ENCODE assay signal across 8 cellular contexts in the genomic region with DNA sequence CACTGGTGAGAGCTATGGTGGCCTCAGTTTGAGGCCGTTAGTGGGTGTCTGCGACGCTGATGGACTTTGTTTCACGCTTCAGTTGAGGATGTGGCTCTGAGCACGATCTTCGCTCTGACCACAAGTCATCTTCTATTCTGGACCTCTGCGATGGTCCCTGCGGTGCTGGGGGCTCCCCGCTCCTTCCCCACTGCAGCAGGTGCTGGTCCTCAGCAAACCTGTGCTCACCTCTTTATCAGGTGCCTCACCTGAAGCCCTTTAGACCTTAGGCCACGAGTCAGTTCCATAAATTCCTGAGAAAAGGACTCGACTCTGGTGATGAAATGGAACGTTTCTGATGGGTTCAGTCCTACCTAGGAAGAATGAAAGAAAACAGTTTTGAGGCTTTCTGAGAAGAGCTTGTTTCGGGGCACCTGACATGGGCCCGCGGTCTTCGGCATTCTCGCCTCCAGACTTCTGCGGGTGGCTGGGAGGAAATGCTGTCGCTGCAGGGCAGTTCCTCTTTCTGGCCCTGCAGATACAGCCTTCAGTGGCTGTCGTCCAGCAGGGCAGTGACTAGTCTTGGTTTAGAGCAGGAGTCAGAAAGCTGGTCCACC. TPM values are rescaled to one million over a fixed set of nuclear protein-coding genes. Genes with fewer than 3 reads are reported as not detected.
A peak's percentile ranks its signal among the peaks of the same experiment; 100 is the strongest.
DNase-seq lines count a peak whose midpoint lies in the region; ATAC-seq and TF ChIP-seq lines count a peak whose summit lies in the region.

No MANE protein-coding gene starts in this region.

- peak overlapping the region; percentile 72 for H3K27ac ChIP-seq in SU-DHL-6 (ENCODE audit: low read depth, low read length)
- peak overlapping the region in 1 of 2 donors; percentile 47 for H3K27ac ChIP-seq in left lung
- H3K27ac ChIP-seq in mammary epithelial cell (ENCODE audit: insufficient read depth, low read depth, low read length) = no peak overlapping the region
- H3K27ac ChIP-seq in hepatocyte = no peak overlapping the region

- in situ Hi-C loops in mammary epithelial cell (cut with MboI; ENCODE audit: low sequenced_read_pairs in 2 of 2) = loop anchor here in 1 of 2 donors (25.0 kb wide), 1 partner anchor 100 kb away; no protein-coding TSS in a partner anchor

- H3K36me3 ChIP-seq in H7 (replicated peaks; ENCODE audit: control insufficient read depth, insufficient read depth, low read length) (no peaks in the 10 kb centered on the region), SU-DHL-6 (ENCODE audit: low read length) (no peaks in the 10 kb centered on the region), left lung (peaks cover 0 to 18% of the 10 kb centered on the region in 2 donors), mammary epithelial cell (ENCODE audit: insufficient read depth, low read length) (no peaks in the 10 kb centered on the region), hepatocyte (replicated peaks; ENCODE audit: insufficient read depth, low read depth) (no peaks in the 10 kb centered on the region)

- peaks cover 7% of the 10 kb centered on the region; the same call in 1 of the 2 replicates for H3F3A ChIP-seq in SU-DHL-6 (ENCODE audit: insufficient read depth)

- no peak for TF ChIP-seq CTCF in GM12875 (IDR thresholded peaks at IDR 0.05; ENCODE audit: borderline replicate concordance, insufficient read depth, low read depth, low read length)
- TF ChIP-seq CTCF in SU-DHL-6 (IDR thresholded peaks at IDR 0.05; ENCODE audit: insufficient read depth, low read length, poor library complexity, severe bottlenecking) = no peak
- no peak for TF ChIP-seq CTCF in left lung (IDR thresholded peaks at IDR 0.05)
- TF ChIP-seq CTCF in mammary epithelial cell (conservative IDR thresholded peaks at IDR 0.05 in 1 of 2, IDR thresholded peaks at IDR 0.05 in 1 of 2; ENCODE audit: extremely low read depth in 1 of 2, insufficient read depth in 1 of 2, low read depth in 1 of 2, low read length in 2 of 2) = no peak
- TF ChIP-seq CTCF in hepatocyte (IDR thresholded peaks at IDR 0.05; ENCODE audit: poor library complexity) = no peak

- dilution Hi-C loops in mammary epithelial cell (cut with HindIII; ENCODE audit: low sequenced_read_pairs) = no loop called here

- peak overlapping the region; percentile 54 for H3K4me2 ChIP-seq in SU-DHL-6 (ENCODE audit: low read depth, low read length, poor library complexity, severe bottlenecking)
- no peak overlapping the region for H3K4me2 ChIP-seq in mammary epithelial cell (ENCODE audit: insufficient read depth, low read depth, low read length)
- H3K4me2 ChIP-seq in hepatocyte = no peak overlapping the region

- BruUV-seq in mammary epithelial cell (replicated peaks; lab: Mats Ljungman, UMichigan) = no TSS peak

- ATAC-seq in left lung (peak; percentile 9), HG02973 (IDR thresholded peaks at IDR 0.05; ENCODE audit: unreplicated experiment) (no peak), HG02970 (IDR thresholded peaks at IDR 0.05; ENCODE audit: low FRiP score, unreplicated experiment) (no peak)

- no peak overlapping the region for H2AFZ ChIP-seq in SU-DHL-6 (ENCODE audit: low read depth, low read length, severe bottlenecking)
- H2AFZ ChIP-seq in mammary epithelial cell (ENCODE audit: low read depth, low read length) = no peak overlapping the region
- no peak overlapping the region for H2AFZ ChIP-seq in hepatocyte

- intact Hi-C loops in left lung (cut with DNase I) (no loop called here), mammary epithelial cell (cut with micrococcal nuclease) (no loop called here)

- WGBS in mammary epithelial cell (ENCODE audit: low coverage, missing lambda C conversion rate) = 81% methylated on average over 16 of the region's 20 CpGs
- WGBS in hepatocyte (ENCODE audit: low lambda C conversion rate, missing lambda C conversion rate) = 94% methylated on average over 20 of the region's 20 CpGs

- H3K9ac ChIP-seq in SU-DHL-6 (ENCODE audit: low read length) = peak overlapping the region; percentile 22; the same call in 1 of the 2 replicates
- no peak overlapping the region for H3K9ac ChIP-seq in mammary epithelial cell (ENCODE audit: insufficient read depth, low read length)

- H3K4me3 ChIP-seq in GM12875 (ENCODE audit: low read depth, low read length) (peak overlapping the region; percentile 40), H7 (ENCODE audit: insufficient read depth, low read depth, low read length) (no peak overlapping the region), SU-DHL-6 (ENCODE audit: insufficient read depth, low read length, poor library complexity, severe bottlenecking) (no peak overlapping the region), left lung (peak overlapping the region in 1 of 2 donors; percentile 5), mammary epithelial cell (replicated peaks in 1 of 3; ENCODE audit: insufficient read depth in 1 of 3, low read depth in 2 of 3, low read length in 3 of 3) (no peak overlapping the region), hepatocyte (no peak overlapping the region)

- peaks cover 16% of the 10 kb centered on the region for H3K79me2 ChIP-seq in SU-DHL-6 (ENCODE audit: insufficient read depth, low read length)
- peaks cover 68% of the 10 kb centered on the region for H3K79me2 ChIP-seq in mammary epithelial cell (ENCODE audit: insufficient read depth, low read length)
- peaks cover 60% of the 10 kb centered on the region for H3K79me2 ChIP-seq in hepatocyte

- H3K9me2 ChIP-seq in SU-DHL-6 (replicated peaks; ENCODE audit: insufficient read depth, low read length) (no peaks in the 10 kb centered on the region), hepatocyte (replicated peaks; ENCODE audit: insufficient read depth) (no peaks in the 10 kb centered on the region)

- DNase-seq in H7 (peak; percentile 52), left lung (peak; percentile 83 to 90), mammary epithelial cell (no peak), hepatocyte (ENCODE audit: low spot score) (no peak)

- H3K4me1 ChIP-seq in left lung = peaks cover 6 to 51% of the 10 kb centered on the region in 2 donors
- no peaks in the 10 kb centered on the region for H3K4me1 ChIP-seq in mammary epithelial cell (ENCODE audit: insufficient read depth, low read length)
- H3K4me1 ChIP-seq in hepatocyte (ENCODE audit: insufficient read depth) = no peaks in the 10 kb centered on the region

- peaks cover 5% of the 10 kb centered on the region; the same call in 1 of the 2 replicates for H4K20me1 ChIP-seq in SU-DHL-6 (ENCODE audit: low read depth, low read length)
- H4K20me1 ChIP-seq in mammary epithelial cell (ENCODE audit: insufficient read depth, low read length) = no peaks in the 10 kb centered on the region
- H4K20me1 ChIP-seq in hepatocyte (ENCODE audit: insufficient read depth, poor library complexity, severe bottlenecking) = peaks cover 24% of the 10 kb centered on the region

- CTCF ChIA-PET in mammary epithelial cell (lab: Charles Lee; ENCODE audit: low non-redundant PET) = no interaction called here

- H3K27me3 ChIP-seq in H7 (ENCODE audit: control insufficient read depth, insufficient read depth, low read length) (no peaks in the 10 kb centered on the region), SU-DHL-6 (ENCODE audit: low read length) (no peaks in the 10 kb centered on the region), left lung (no peaks in the 10 kb centered on the region), mammary epithelial cell (ENCODE audit: insufficient read depth, low read length) (no peaks in the 10 kb centered on the region), hepatocyte (no peaks in the 10 kb centered on the region)

- H3K9me3 ChIP-seq in SU-DHL-6 (ENCODE audit: insufficient read depth, low read length) (no peaks in the 10 kb centered on the region), left lung (no peaks in the 10 kb centered on the region), mammary epithelial cell (replicated peaks; ENCODE audit: insufficient read depth, low read length) (no peaks in the 10 kb centered on the region), hepatocyte (ENCODE audit: low read depth) (no peaks in the 10 kb centered on the region)

RNA-seq across cellular contexts. Expression of a gene that starts 4.7 kb away (rescaled TPM):
- total RNA-seq in H7 (2014; rRNA removed; shearing (Covaris generic)) = 35.2 and 36.7 TPM in 2 replicates
- total RNA-seq in left lung (10 to 100 TPM; 21.3 to 28.3 TPM), mammary epithelial cell (10 to 100 TPM; 43.7 to 47.8 TPM), hepatocyte (22.7 and 31.5 TPM in 2 replicates)
- polyA plus RNA-seq in mammary epithelial cell (42.5 TPM), hepatocyte (24.5 and 32.2 TPM in 2 replicates)
- 24.4 TPM for polyA minus RNA-seq in mammary epithelial cell

RNA-seq across cellular contexts. Expression of a gene that starts 33.0 kb away (rescaled TPM):
- total RNA-seq in H7 (2014; rRNA removed; shearing (Covaris generic)) = 2.0 and 3.1 TPM in 2 replicates
- total RNA-seq in left lung (under 1 TPM; 0.45 to 0.70 TPM), mammary epithelial cell (1 to 10 TPM; 1.5 to 1.6 TPM), hepatocyte (1.4 and 4.3 TPM in 2 replicates)
- polyA plus RNA-seq in mammary epithelial cell (0.33 TPM), hepatocyte (1.4 and 4.8 TPM in 2 replicates)
- polyA minus RNA-seq in mammary epithelial cell = not detected

Comparison
In these comparisons a context has a peak if more than half of its experiments do, and no peak if none do; other contexts are left out.
1. DNase-seq: peak in H7 (single experiment) and left lung (2 of 2); none in mammary epithelial cell (single experiment) and hepatocyte (single experiment).